ENCODE assay signal across 8 cellular contexts in genomic region chr2:46187112-46187618, GRCh38.
A peak's percentile ranks its signal among the peaks of the same experiment; 100 is the strongest.
DNase-seq lines count a peak whose midpoint lies in the region; ATAC-seq, FAIRE-seq and TF ChIP-seq lines count a peak whose summit lies in the region.

No MANE protein-coding gene starts in this region.

- no peaks in the 10 kb centered on the region for H3K9me3 ChIP-seq in subcutaneous abdominal adipose tissue (ENCODE audit: control insufficient read depth in 5 of 5, low read length in 5 of 5)

- peak overlapping the region; percentile 74 for H3K27ac ChIP-seq in subcutaneous abdominal adipose tissue (ENCODE audit: low read depth, low read length)

- no peaks in the 10 kb centered on the region for H3K27me3 ChIP-seq in BJ (ENCODE audit: control insufficient read depth, insufficient read depth, low read length)
- no peaks in the 10 kb centered on the region for H3K27me3 ChIP-seq in subcutaneous abdominal adipose tissue (ENCODE audit: control insufficient read depth in 5 of 5, insufficient read depth in 4 of 5, low read length in 5 of 5)

- POLR2A ChIA-PET in BJ (lab: Charles Lee), result interaction anchor here (0.6 to 0.7 kb wide), 2 partner anchors 15 to 353 kb away, joined by 3 to 10 read pairs; no protein-coding TSS in a partner anchor

- peak overlapping the region; percentile 36 to 77 (median 62) for H3K9ac ChIP-seq in subcutaneous abdominal adipose tissue (ENCODE audit: low read length in 5 of 5)

- ATAC-seq in HG03439 (IDR thresholded peaks at IDR 0.05; ENCODE audit: unreplicated experiment) (peak; percentile 80), left lobe of liver (peak; percentile 98)

- TF ChIP-seq CTCF in BJ (IDR thresholded peaks at IDR 0.05; ENCODE audit: insufficient read depth, low read depth, low read length), result no peak

- peak overlapping the region; percentile 15 for H3K4me3 ChIP-seq in BJ (ENCODE audit: low read depth, low read length)
- peak overlapping the region; percentile 48 to 63 (median 54) for H3K4me3 ChIP-seq in subcutaneous abdominal adipose tissue (ENCODE audit: low read depth in 1 of 5, low read length in 5 of 5)

- DNase-seq in BJ (ENCODE audit: low read depth), result peak; percentile 80
- DNase-seq in GM19240 (ENCODE audit: insufficient read length, low spot score), result peak; percentile 55
- DNase-seq in activated T-helper 9 cell treated with anti-CD3 and anti-CD28 coated beads, Interleukin-2, amount 50 U/mL, for 16 hours (ENCODE audit: low read depth), result peak; percentile 13
- peak; percentile 81 for DNase-seq in left lobe of liver (ENCODE audit: low spot score)
- DNase-seq in frontal cortex (ENCODE audit: low spot score in 2 of 2), result no peak
- DNase-seq in urothelium cell line (ENCODE audit: low spot score), result no peak

- FAIRE-seq in frontal cortex (lab: Jason Lieb, UNC), result no peak
- FAIRE-seq in urothelium cell line (lab: Jason Lieb, UNC), result no peak

- CTCF ChIA-PET in BJ (lab: Yijun Ruan, JAX), result interaction anchor here (0.6 to 2.0 kb wide), 2 partner anchors 44 to 124 kb away, joined by 3 to 5 read pairs; no protein-coding TSS in a partner anchor

- H3K36me3 ChIP-seq in BJ (ENCODE audit: control insufficient read depth, insufficient read depth, low read length) (peaks cover 3% of the 10 kb centered on the region), subcutaneous abdominal adipose tissue (ENCODE audit: control insufficient read depth in 5 of 5, insufficient read depth in 5 of 5, low read length in 5 of 5) (peaks cover 0 to 10% (median 2%) of the 10 kb centered on the region in 5 donors)

- peaks cover 2 to 17% (median 15%) of the 10 kb centered on the region in 5 donors for H3K4me1 ChIP-seq in subcutaneous abdominal adipose tissue (ENCODE audit: control insufficient read depth in 5 of 5, insufficient read depth in 5 of 5, low read length in 5 of 5)

Comparison
In these comparisons a context has a peak if more than half of its experiments do, and no peak if none do; other contexts are left out.
1. DNase-seq: peak in BJ (single experiment), GM19240 (single experiment), activated T-helper 9 cell treated with anti-CD3 and anti-CD28 coated beads, Interleukin-2, amount 50 U/mL, for 16 hours (single experiment) and left lobe of liver (single experiment); none in frontal cortex (0 of 2) and urothelium cell line (single experiment).